In genomic region chr19:44050740-44051653, GRCh38 we compare ENCODE assay signal across 8 cellular contexts. TPM values are rescaled to one million over a fixed set of nuclear protein-coding genes. Genes with fewer than 3 reads are reported as not detected.
A peak's percentile ranks its signal among the peaks of the same experiment; 100 is the strongest.
DNase-seq lines count a peak whose midpoint lies in the region; TF ChIP-seq lines count a peak whose summit lies in the region.

No MANE protein-coding gene starts in this region.

- no peak for DNase-seq in AG04450 (ENCODE audit: low read depth, low spot score)
- DNase-seq in HEK293T (ENCODE audit: extremely low spot score), result no peak
- DNase-seq in OCI-M1 (lab: John Stamatoyannopoulos, UW), result peak; percentile 86
- peak in 1 of 2 donors; percentile 54 for DNase-seq in breast epithelium (ENCODE audit: low spot score in 2 of 2)
- peak; percentile 36 for DNase-seq in kidney tubule cell (ENCODE audit: low spot score)
- DNase-seq in stimulated activated CD4-positive, alpha-beta T cell treated with anti-CD3 and anti-CD28 coated beads, Interleukin-12 subunit alpha, Interleukin-12 subunit beta, amount 100 ng/mL, for 4 hours, result peak; percentile 20
- DNase-seq in epidermal melanocyte (ENCODE audit: insufficient read length, low spot score), result no peak
- no peak for DNase-seq in midbrain (lab: John Stamatoyannopoulos, UW)

- H3K27ac ChIP-seq in AG04450 (ENCODE audit: low read depth, low read length) (no peak overlapping the region), breast epithelium (peak overlapping the region; percentile 61 to 85)

- POLR2A ChIA-PET in AG04450 (lab: Yijun Ruan, JAX) (interaction anchor here (0.9 kb wide), 1 partner anchor 62 kb away, joined by 5 read pairs; the partner anchor contains the start of gene ZNF225), HEK293T (lab: Yijun Ruan, JAX) (interaction anchor here (0.6 to 1.5 kb wide), 6 partner anchors 25 to 156 kb away, joined by 3 to 5 read pairs (median 3); partner anchors contain the start of genes ZNF221, ZNF222 and ZNF224)

- CTCF ChIA-PET in AG04450 (lab: Charles Lee), result no interaction called here
- CTCF ChIA-PET in HEK293T (lab: Yijun Ruan, JAX), result interaction anchor here (0.6 kb wide), 1 partner anchor 86 kb away, joined by 6 read pairs; no protein-coding TSS in a partner anchor

- H3K27me3 ChIP-seq in AG04450 (ENCODE audit: control insufficient read depth, insufficient read depth, low read length), result no peaks in the 10 kb centered on the region
- H3K27me3 ChIP-seq in breast epithelium, result no peaks in the 10 kb centered on the region

- TF ChIP-seq CTCF in AG04450 (IDR thresholded peaks at IDR 0.05; ENCODE audit: low read depth, low read length), result no peak
- peak in 1 of 3 donors; percentile 7 for TF ChIP-seq CTCF in breast epithelium (IDR thresholded peaks at IDR 0.05)

- peaks cover 5% of the 10 kb centered on the region for H3K36me3 ChIP-seq in breast epithelium

- H3K4me1 ChIP-seq in breast epithelium, result no peaks in the 10 kb centered on the region

- H3K4me3 ChIP-seq in AG04450 (ENCODE audit: low read depth, low read length) (peak overlapping the region; percentile 90), breast epithelium (peak overlapping the region; percentile 64 to 87 (median 80))

- no peak for TF ChIP-seq POLR2A in breast epithelium (IDR thresholded peaks at IDR 0.05)

- H3K9me3 ChIP-seq in AG04450 (ENCODE audit: control insufficient read depth, insufficient read depth, low read length) (no peaks in the 10 kb centered on the region), breast epithelium (peaks cover 0 to 7% of the 10 kb centered on the region in 2 donors)

- intact Hi-C loops in breast epithelium (cut with DNase I; ENCODE audit: low total_unique reads), result no loop called here

TF ChIP-seq in HEK293T, 16 proteins besides CTCF, POLR2A, EP300 and RAD21:
- TF ChIP-seq NFRKB (IDR thresholded peaks at IDR 0.05), result no peak
- TF ChIP-seq ARNT (IDR thresholded peaks at IDR 0.05), result no peak
- no peak for TF ChIP-seq ZNF384 (IDR thresholded peaks at IDR 0.05)
- TF ChIP-seq PKNOX1 (IDR thresholded peaks at IDR 0.05), result peak; percentile 39; the same call in 1 of the 2 replicates
- TF ChIP-seq SUZ12 (IDR thresholded peaks at IDR 0.05), result no peak
TF ChIP-seq in HEK293T: peak in this region for 1.

RNA-seq across cellular contexts. Expression of gene ZNF223, which starts 0.8 kb away (rescaled TPM):
- polyA plus RNA-seq in AG04450 (2011; rRNA removed), result 4.2 and 5.3 TPM in 2 replicates
- polyA minus RNA-seq in AG04450 (2011; rRNA and poly(A)+ RNA removed), result 6.0 and 10.3 TPM in 2 replicates
- 10 to 100 TPM in 1 of 3 donors, 1 to 10 TPM in 2; 2.6 to 12.3 (median 5.6) TPM for total RNA-seq in breast epithelium

RNA-seq across cellular contexts. Expression of gene ZNF284, which starts 21.0 kb away (rescaled TPM):
- polyA plus RNA-seq in AG04450 (2011; rRNA removed), result 1.5 and 1.6 TPM in 2 replicates
- polyA minus RNA-seq in AG04450 (2011; rRNA and poly(A)+ RNA removed), result 3.9 and 4.3 TPM in 2 replicates
- total RNA-seq in breast epithelium, result 1 to 10 TPM; 1.1 to 4.2 (median 2.9) TPM

RNA-seq across cellular contexts. Expression of gene ZNF222, which starts 25.8 kb away (rescaled TPM):
- 5.1 and 6.9 TPM in 2 replicates for polyA plus RNA-seq in AG04450 (2011; rRNA removed)
- 5.4 and 6.8 TPM in 2 replicates for polyA minus RNA-seq in AG04450 (2011; rRNA and poly(A)+ RNA removed)
- 1 to 10 TPM; 1.8 to 3.8 (median 2.9) TPM for total RNA-seq in breast epithelium

RNA-seq across cellular contexts. Expression of gene ZNF224, which starts 43.2 kb away (rescaled TPM):
- 14.4 and 17.5 TPM in 2 replicates for polyA plus RNA-seq in AG04450 (2011; rRNA removed)
- 19.9 and 20.7 TPM in 2 replicates for polyA minus RNA-seq in AG04450 (2011; rRNA and poly(A)+ RNA removed)
- 10 to 100 TPM; 22.4 to 51.4 (median 30.8) TPM for total RNA-seq in breast epithelium

RNA-seq across cellular contexts. Expression of gene ZNF230, which starts 48.2 kb away (rescaled TPM):
- 2.8 and 4.0 TPM in 2 replicates for polyA plus RNA-seq in AG04450 (2011; rRNA removed)
- polyA minus RNA-seq in AG04450 (2011; rRNA and poly(A)+ RNA removed), result 3.2 and 5.6 TPM in 2 replicates
- total RNA-seq in breast epithelium, result 1 to 10 TPM; 3.0 to 8.3 (median 5.6) TPM

Comparison
In these comparisons a context has a peak if more than half of its experiments do, and no peak if none do; other contexts are left out.
1. DNase-seq: peak in OCI-M1 (single experiment), kidney tubule cell (single experiment) and stimulated activated CD4-positive, alpha-beta T cell treated with anti-CD3 and anti-CD28 coated beads, Interleukin-12 subunit alpha, Interleukin-12 subunit beta, amount 100 ng/mL, for 4 hours (single experiment); none in AG04450 (single experiment), HEK293T (single experiment), epidermal melanocyte (single experiment) and midbrain (single experiment).